ENCODE assay signal across 15 cellular contexts in the genomic region with DNA sequence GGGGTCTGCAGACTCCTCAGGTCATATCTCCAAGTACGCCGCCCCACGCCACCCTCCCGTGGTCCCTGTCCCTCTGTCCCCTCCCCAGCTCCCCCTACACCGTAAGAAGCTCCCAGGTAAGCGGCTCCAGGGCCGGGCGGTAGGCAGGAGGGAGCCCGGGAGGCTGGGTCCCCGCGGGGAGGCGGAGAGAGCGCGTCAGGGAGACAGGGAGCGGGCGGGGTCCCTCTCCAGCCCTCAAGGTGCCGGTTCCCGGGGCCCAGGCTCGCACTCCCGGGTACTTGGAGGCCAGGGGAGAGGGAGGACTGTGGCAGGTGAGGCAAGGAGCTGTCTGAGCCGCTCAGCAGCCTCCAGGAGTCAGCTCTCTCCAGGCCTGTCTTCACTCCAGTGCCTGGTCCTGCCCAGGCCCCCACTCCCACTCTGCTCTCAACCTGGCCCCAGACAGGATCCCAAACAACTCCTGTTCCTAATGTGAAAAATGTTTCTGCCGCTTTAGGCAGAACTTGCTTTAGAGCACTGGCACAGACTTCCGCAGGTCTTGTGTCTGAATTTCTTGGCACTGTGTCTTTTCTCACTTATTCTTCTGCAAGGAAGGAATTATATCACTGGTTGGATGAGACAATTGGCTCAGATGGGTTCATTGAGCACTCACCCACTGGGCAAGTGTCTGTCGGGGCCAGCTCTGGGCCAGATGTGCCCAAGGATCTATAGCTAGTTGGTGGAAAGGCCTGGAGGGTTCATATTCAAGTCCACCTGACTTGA. TPM values are rescaled to one million over a fixed set of nuclear protein-coding genes. Genes with fewer than 3 reads are reported as not detected.
"Had no signal": no experiment of that assay in that cellular context is flagged by ENCODE, and none has a peak within 500 bp of the region (broad histone marks: within the 10 kb centered on the region; RNA-seq: fewer than 3 reads in every experiment).

No MANE protein-coding gene starts in this region.

- H3K27me3 ChIP-seq: testis had no signal

- H3K36me3 ChIP-seq: left lung had no signal

- H3K4me3 ChIP-seq: left lung, testis had no signal

- DNase-seq: activated CD4-positive, alpha-beta memory T cell treated with anti-CD3 and anti-CD28 coated beads for 36 hours; activated naive CD8-positive, alpha-beta T cell treated with anti-CD3 and anti-CD28 coated beads, Interleukin-2, amount 10 ng/mL, durations not matched to agents 7 days and 5 days; activated T-cell treated with anti-CD3 and anti-CD28 coated beads, Interleukin-2, amount 50 U/mL, for 48 hours; aorta; mesenchymal stem cell; stimulated activated CD4-positive, alpha-beta T cell treated with anti-CD3 and anti-CD28 coated beads, Interleukin-12 subunit alpha, Interleukin-12 subunit beta, amount 100 ng/mL, for 4 hours; stimulated activated CD4-positive, alpha-beta T cell treated with anti-CD3 and anti-CD28 coated beads, Interleukin-2, amount 100 ng/mL, for 48 hours; stimulated activated CD8-positive, alpha-beta memory T cell treated with anti-CD3 and anti-CD28 coated beads, Interleukin-4, amount 100 ng/mL, for 48 hours; stimulated activated naive CD8-positive, alpha-beta T cell treated with anti-CD3 and anti-CD28 coated beads, Interleukin-15, Interleukin-2, amounts not matched to agents 100 U/mL and 50 U/mL, for 24 hours; testis had no signal

- ATAC-seq: activated CD4-positive, CD25-positive, alpha-beta regulatory T cell treated with anti-CD3 and anti-CD28 coated beads, Interleukin-2, amount 50 U/mL, for 24 hours; left lung; stimulated activated naive CD8-positive, alpha-beta T cell treated with anti-CD3 and anti-CD28 coated beads, Interleukin-15, Interleukin-2, amounts not matched to agents 100 U/mL and 50 U/mL, for 24 hours had no signal

- H3K4me1 ChIP-seq: left lung had no signal

- H3K9me3 ChIP-seq: left lung, testis had no signal

- H3K27ac ChIP-seq: left lung, testis had no signal

- FAIRE-seq: bronchial epithelial cell had no signal

RNA-seq across cellular contexts. Expression of gene HLA-G, which starts 36.6 kb away (rescaled TPM):
- total RNA-seq: fibroblast of lung, ureter had no signal
